12 cellular contexts compared by ENCODE assay signal in genomic region chr19:38670921-38671398, GRCh38. TPM values are rescaled to one million over a fixed set of nuclear protein-coding genes. Genes with fewer than 3 reads are reported as not detected.
DNase-seq lines count a peak whose midpoint lies in the region; ATAC-seq, FAIRE-seq and TF ChIP-seq lines count a peak whose summit lies in the region.
"Had no signal": no experiment of that assay in that cellular context is flagged by ENCODE, and none has a peak within 500 bp of the region (broad histone marks: within the 10 kb centered on the region; RNA-seq: fewer than 3 reads in every experiment).

No MANE protein-coding gene starts in this region.

- peaks cover 3% of the 10 kb centered on the region for H3K36me3 Mint-ChIP-seq in nephron (ENCODE audit: low read depth)

- H3K4me2 ChIP-seq in A549, result peak overlapping the region; percentile 77

- H3K9me3 Mint-ChIP-seq in nephron, result no peaks in the 10 kb centered on the region
- H3K9me3 Mint-ChIP-seq: T-helper 1 cell treated with Interleukin-12 subunit alpha and Interleukin-12 subunit beta and Interleukin-4 antibody, amounts not matched to agents 30 μg/mL and 1 μg/mL, for 36 hours had no signal

- peak; percentile 12 to 23; a peak in 4 of 6 replicates for ATAC-seq in A549
- no peak for ATAC-seq in HG02852 (IDR thresholded peaks at IDR 0.05; ENCODE audit: unreplicated experiment)
- no peak for ATAC-seq in HG02798 (IDR thresholded peaks at IDR 0.05; ENCODE audit: poor library complexity, unreplicated experiment)

- TF ChIP-seq POLR2A in A549 (IDR thresholded peaks at IDR 0.05; ENCODE audit: low read length), result no peak
- TF ChIP-seq POLR2A in esophagus muscularis mucosa (IDR thresholded peaks at IDR 0.05; ENCODE audit: low read depth), result no peak

- TF ChIP-seq CTCF in A549 (IDR thresholded peaks at IDR 0.05) (no peak), esophagus muscularis mucosa (IDR thresholded peaks at IDR 0.05) (no peak), nephron (IDR thresholded peaks at IDR 0.05; ENCODE audit: unreplicated experiment in 3 of 3) (no peak)

- H3K4me3 ChIP-seq in A549, result no peak overlapping the region
- no peak overlapping the region for H3K4me3 ChIP-seq in esophagus muscularis mucosa

- H3K4me3 Mint-ChIP-seq in nephron, result peak overlapping the region; percentile 16 to 76 (median 41)
- H3K4me3 Mint-ChIP-seq: T-helper 1 cell treated with Interleukin-12 subunit alpha and Interleukin-12 subunit beta and Interleukin-4 antibody, amounts not matched to agents 30 μg/mL and 1 μg/mL, for 36 hours had no signal

- H3K27me3 Mint-ChIP-seq in nephron (ENCODE audit: low read depth), result no peaks in the 10 kb centered on the region

- H3K4me1 Mint-ChIP-seq in nephron, result peaks cover 80% of the 10 kb centered on the region

- intact Hi-C loops in esophagus muscularis mucosa (cut with DNase I), result no loop called here

- CTCF ChIA-PET in A549 (lab: Yijun Ruan, JAX), result interaction anchor here (1.1 to 20.1 kb wide), 12 partner anchors 4 to 268 kb away, joined by 3 to 336 read pairs (median 4); partner anchors contain the start of gene FAM98C

- peak in 1 of 2 experiments; percentile 61 for DNase-seq in A549 (ENCODE audit: low read depth in 1 of 2, low spot score in 1 of 2)
- peak; percentile 82 for DNase-seq in NCI-H2227 (lab: John Stamatoyannopoulos, UW; ENCODE audit: unreplicated experiment)
- DNase-seq in esophagus muscularis mucosa (ENCODE audit: extremely low spot score), result no peak
- no peak for DNase-seq in NCI-H524 treated with DMSO at 0.1 percent for 48 hours (lab: John Stamatoyannopoulos, UW)
- DNase-seq in retina, result no peak
- DNase-seq: activated naive CD4-positive, alpha-beta T cell treated with anti-CD3 and anti-CD28 coated beads, Interleukin-2, amount 50 U/mL, for 16 hours; C1 segment of cervical spinal cord; NCI-H146 had no signal

- H3K36me3 ChIP-seq in esophagus muscularis mucosa, result no peaks in the 10 kb centered on the region

- H3K27me3 ChIP-seq in esophagus muscularis mucosa, result no peaks in the 10 kb centered on the region

- peak overlapping the region; percentile 95 to 96 (median 96) for H3K27ac Mint-ChIP-seq in nephron
- H3K27ac Mint-ChIP-seq: T-helper 1 cell treated with Interleukin-12 subunit alpha and Interleukin-12 subunit beta and Interleukin-4 antibody, amounts not matched to agents 30 μg/mL and 1 μg/mL, for 36 hours had no signal

- H3K4me1 ChIP-seq in A549, result peaks cover 90% of the 10 kb centered on the region
- peaks cover 90 to 97% (median 95%) of the 10 kb centered on the region in 4 donors for H3K4me1 ChIP-seq in esophagus muscularis mucosa

- POLR2A ChIA-PET in A549 (lab: Yijun Ruan, JAX), result interaction anchor here (0.6 to 6.4 kb wide), 3 partner anchors 13 to 22 kb away, joined by 3 to 30 read pairs (median 6); partner anchors contain the start of gene ACTN4

- H3K27ac ChIP-seq in A549 (peak overlapping the region; percentile 15 to 91; a peak in 5 of 6 replicates), esophagus muscularis mucosa (replicated peaks in 1 of 4) (peak overlapping the region; percentile 92 to 99 (median 98))

- 35% methylated on average over 3 of the region's 3 CpGs for WGBS in A549 (ENCODE audit: missing lambda C conversion rate)
- 65% methylated on average over 3 of the region's 3 CpGs for WGBS in esophagus muscularis mucosa

- TF ChIP-seq EP300 in A549 (IDR thresholded peaks at IDR 0.05), result no peak
- no peak for TF ChIP-seq EP300 in esophagus muscularis mucosa (IDR thresholded peaks at IDR 0.05)

- FAIRE-seq in A549 (lab: Jason Lieb, UNC), result peak; percentile 63

- TF ChIP-seq RAD21 in A549 (conservative IDR thresholded peaks at IDR 0.05 in 1 of 2, IDR thresholded peaks at IDR 0.05 in 1 of 2), result no peak

- H3K9me3 ChIP-seq in A549 (no peaks in the 10 kb centered on the region), esophagus muscularis mucosa (no peaks in the 10 kb centered on the region)

TF ChIP-seq in A549, 52 proteins besides CTCF, POLR2A, EP300 and RAD21:
- no peak for TF ChIP-seq ELK1 (IDR thresholded peaks at IDR 0.05; ENCODE audit: low read depth, low read length)
- 0 out of 2 replicates have a peak, but pooled peaks have one; percentile 30 for TF ChIP-seq FOSB (CRISPR knock-in tag; IDR thresholded peaks at IDR 0.05)
- no peak for TF ChIP-seq CBX2 (IDR thresholded peaks at IDR 0.05; ENCODE audit: borderline replicate concordance, low read depth)
- TF ChIP-seq, protein P1, sequence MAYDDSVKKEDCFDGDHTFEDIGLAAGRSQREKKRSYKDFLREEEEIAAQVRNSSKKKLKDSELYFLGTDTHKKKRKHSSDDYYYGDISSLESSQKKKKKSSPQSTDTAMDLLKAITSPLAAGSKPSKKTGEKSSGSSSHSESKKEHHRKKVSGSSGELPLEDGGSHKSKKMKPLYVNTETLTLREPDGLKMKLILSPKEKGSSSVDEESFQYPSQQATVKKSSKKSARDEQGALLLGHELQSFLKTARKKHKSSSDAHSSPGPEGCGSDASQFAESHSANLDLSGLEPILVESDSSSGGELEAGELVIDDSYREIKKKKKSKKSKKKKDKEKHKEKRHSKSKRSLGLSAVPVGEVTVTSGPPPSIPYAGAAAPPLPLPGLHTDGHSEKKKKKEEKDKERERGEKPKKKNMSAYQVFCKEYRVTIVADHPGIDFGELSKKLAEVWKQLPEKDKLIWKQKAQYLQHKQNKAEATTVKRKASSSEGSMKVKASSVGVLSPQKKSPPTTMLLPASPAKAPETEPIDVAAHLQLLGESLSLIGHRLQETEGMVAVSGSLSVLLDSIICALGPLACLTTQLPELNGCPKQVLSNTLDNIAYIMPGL (CRISPR knock-in tag; IDR thresholded peaks at IDR 0.05; ENCODE audit: borderline replicate concordance), result no peak
- no peak for TF ChIP-seq SREBF2 (IDR thresholded peaks at IDR 0.05)
- TF ChIP-seq MYC (IDR thresholded peaks at IDR 0.05; ENCODE audit: borderline replicate concordance, low read length), result no peak
- peak; percentile 79 for TF ChIP-seq HOXA7 (CRISPR knock-in tag; IDR thresholded peaks at IDR 0.05)
- TF ChIP-seq CHD2 (IDR thresholded peaks at IDR 0.05; ENCODE audit: low read length, partially characterized antibody), result no peak
- TF ChIP-seq, protein P2, sequence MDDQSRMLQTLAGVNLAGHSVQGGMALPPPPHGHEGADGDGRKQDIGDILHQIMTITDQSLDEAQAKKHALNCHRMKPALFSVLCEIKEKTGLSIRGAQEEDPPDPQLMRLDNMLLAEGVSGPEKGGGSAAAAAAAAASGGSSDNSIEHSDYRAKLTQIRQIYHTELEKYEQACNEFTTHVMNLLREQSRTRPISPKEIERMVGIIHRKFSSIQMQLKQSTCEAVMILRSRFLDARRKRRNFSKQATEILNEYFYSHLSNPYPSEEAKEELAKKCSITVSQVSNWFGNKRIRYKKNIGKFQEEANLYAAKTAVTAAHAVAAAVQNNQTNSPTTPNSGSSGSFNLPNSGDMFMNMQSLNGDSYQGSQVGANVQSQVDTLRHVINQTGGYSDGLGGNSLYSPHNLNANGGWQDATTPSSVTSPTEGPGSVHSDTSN (IDR thresholded peaks at IDR 0.05), result no peak
- 0 out of 5 replicates have a peak, but pooled peaks of 1 of the 2 experiments have one; percentile 18 for TF ChIP-seq JUN (IDR thresholded peaks at IDR 0.05)
- no peak for TF ChIP-seq ZC3H11A (IDR thresholded peaks at IDR 0.05)
- peak; percentile 52; the same call in 1 of the 2 replicates for TF ChIP-seq HOXB5 (CRISPR knock-in tag; IDR thresholded peaks at IDR 0.05)
- no peak for TF ChIP-seq MAX (IDR thresholded peaks at IDR 0.05)
- 0 out of 2 replicates have a peak, but pooled peaks have one; percentile 29 for TF ChIP-seq TP53 (CRISPR knock-in tag; IDR thresholded peaks at IDR 0.05)
TF ChIP-seq in A549: peak in this region for 5.

RNA-seq across cellular contexts. Expression of gene ACTN4, which starts 23.5 kb away (rescaled TPM):
- 605 and 614 TPM in 2 replicates for polyA plus RNA-seq in A549 (2011; rRNA removed)
- 1,005 and 1,074 TPM in 2 replicates for polyA plus RNA-seq in A549 (2012; cell fraction: cytosol; rRNA removed)
- 3,482 and 4,263 TPM in 2 replicates for polyA plus RNA-seq in A549 (2012; cell fraction: nucleus; rRNA removed)
- polyA plus RNA-seq in A549 (2017; fragmentation: RNase III; extraction: RNeasy Plus Mini Kit Qiagen cat#74134 plus additional on column Dnase treatment), result 967 to 1,087 TPM (median 1,011 TPM) in 3 replicates
- polyA minus RNA-seq in A549 (2011; rRNA and poly(A)+ RNA removed), result 488 and 611 TPM in 2 replicates
- total RNA-seq in esophagus muscularis mucosa, result 100 to 1,000 TPM; 416 to 816 (median 598) TPM

RNA-seq across cellular contexts. Expression of gene EIF3K, which starts 52.0 kb away (rescaled TPM):
- polyA plus RNA-seq in A549 (2011; rRNA removed), result 419 and 491 TPM in 2 replicates
- 1,849 and 2,120 TPM in 2 replicates for polyA plus RNA-seq in A549 (2012; cell fraction: cytosol; rRNA removed)
- polyA plus RNA-seq in A549 (2012; cell fraction: nucleus; rRNA removed), result 1,703 and 2,003 TPM in 2 replicates
- 910 to 1,057 TPM (median 937 TPM) in 3 replicates for polyA plus RNA-seq in A549 (2017; fragmentation: RNase III; extraction: RNeasy Plus Mini Kit Qiagen cat#74134 plus additional on column Dnase treatment)
- 774 and 844 TPM in 2 replicates for polyA minus RNA-seq in A549 (2011; rRNA and poly(A)+ RNA removed)
- total RNA-seq in esophagus muscularis mucosa, result 100 to 1,000 TPM; 333 to 570 (median 446) TPM

RNA-seq across cellular contexts. Expression of gene MAP4K1, which starts 53.2 kb away (rescaled TPM):
- polyA plus RNA-seq in A549 (2011; rRNA removed) (0.78 and 1.2 TPM in 2 replicates), A549 (2017; fragmentation: RNase III; extraction: RNeasy Plus Mini Kit Qiagen cat#74134 plus additional on column Dnase treatment) (1.3 to 2.6 TPM (median 2.1 TPM) in 3 replicates)
- 1.4 TPM in 2 replicates for polyA plus RNA-seq in A549 (2012; cell fraction: cytosol; rRNA removed)
- polyA plus RNA-seq in A549 (2012; cell fraction: nucleus; rRNA removed), result 7.0 and 8.1 TPM in 2 replicates
- 0.33 and 0.44 TPM in 2 replicates for polyA minus RNA-seq in A549 (2011; rRNA and poly(A)+ RNA removed)
- 1 to 10 TPM; 1.2 to 4.5 (median 3.1) TPM for total RNA-seq in esophagus muscularis mucosa

Comparison
In these comparisons a context has a peak if more than half of its experiments do, and no peak if none do; other contexts are left out.
1. ATAC-seq: peak in A549 (2 of 2); none in HG02852 (single experiment) and HG02798 (single experiment).